Comparison of ENCODE assay signal across 7 cellular contexts in genomic region chr7:76598582-76599282, GRCh38. TPM values are rescaled to one million over a fixed set of nuclear protein-coding genes. Genes with fewer than 3 reads are reported as not detected.
A peak's percentile ranks its signal among the peaks of the same experiment; 100 is the strongest.
DNase-seq lines count a peak whose midpoint lies in the region; ATAC-seq and TF ChIP-seq lines count a peak whose summit lies in the region.
"Not testable (repeated sequence)": the region's sequence is repeated elsewhere in the genome, so short reads cannot be mapped to it uniquely, and the experiment has no call there.

No MANE protein-coding gene starts in this region.

- H3K27me3 ChIP-seq in HCT116 (ENCODE audit: insufficient read depth, low read length); ascending aorta: not testable (repeated sequence)

- not testable (repeated sequence) for H3K27me3 Mint-ChIP-seq in Calu3 (ENCODE audit: unreplicated experiment); activated T-cell treated with anti-CD3 and anti-CD28 coated beads, Interleukin-2, amount 50 U/mL, for 24 hours; natural killer cell treated with Interleukin-12 subunit alpha and Interleukin-12 subunit beta and Interleukin-15 and Interleukin-18, amount 100 ng/mL, for 72 hours

- TF ChIP-seq CTCF in Calu3 (IDR thresholded peaks at IDR 0.05; ENCODE audit: unreplicated experiment); HCT116 (IDR thresholded peaks at IDR 0.05 in 2 of 3, conservative IDR thresholded peaks at IDR 0.05 in 1 of 3; ENCODE audit: borderline replicate concordance in 1 of 3, insufficient read depth in 1 of 3, low read depth in 2 of 3, low read length in 2 of 3); ascending aorta (IDR thresholded peaks at IDR 0.05): not testable (repeated sequence)

- H3K27ac ChIP-seq in HCT116 (ENCODE audit: low read depth, low read length) (peak overlapping the region; percentile 44; the same call in 1 of the 2 replicates), ascending aorta (peak overlapping the region; percentile 27 to 72)

- not testable (repeated sequence) for H2AFZ ChIP-seq in HCT116 (ENCODE audit: low read depth, low read length, poor library complexity, severe bottlenecking)

- ATAC-seq in HCT116, result peak; percentile 29; the same call in 1 of the 2 replicates
- ATAC-seq in SK-N-SH treated with all-trans-retinoic acid at 6 μM for 48 hours, result peak; percentile 83
- ATAC-seq in natural killer cell treated with Interleukin-12 subunit alpha and Interleukin-12 subunit beta and Interleukin-15 and Interleukin-18, amount 100 ng/mL, for 72 hours, result not testable (repeated sequence)

- H3K36me3 Mint-ChIP-seq in Calu3 (ENCODE audit: insufficient read depth, unreplicated experiment); activated T-cell treated with anti-CD3 and anti-CD28 coated beads, Interleukin-2, amount 50 U/mL, for 24 hours (ENCODE audit: low read depth); natural killer cell treated with Interleukin-12 subunit alpha and Interleukin-12 subunit beta and Interleukin-15 and Interleukin-18, amount 100 ng/mL, for 72 hours: not testable (repeated sequence)

- H3K4me2 ChIP-seq in HCT116 (ENCODE audit: low read length), result peak overlapping the region; percentile 39

- H4K20me1 ChIP-seq in HCT116 (ENCODE audit: insufficient read depth), result not testable (repeated sequence)

- H3K4me1 ChIP-seq in HCT116 (ENCODE audit: control insufficient read depth in 1 of 2, insufficient read depth in 2 of 2, low read length in 2 of 2), result peaks cover 7 to 19% of the 10 kb centered on the region in 2 experiments; a peak in 3 of 4 replicates
- H3K4me1 ChIP-seq in ascending aorta, result not testable (repeated sequence)

- not testable (repeated sequence) for H3K9me3 Mint-ChIP-seq in Calu3 (ENCODE audit: low read depth, unreplicated experiment); activated T-cell treated with anti-CD3 and anti-CD28 coated beads, Interleukin-2, amount 50 U/mL, for 24 hours; natural killer cell treated with Interleukin-12 subunit alpha and Interleukin-12 subunit beta and Interleukin-15 and Interleukin-18, amount 100 ng/mL, for 72 hours

- not testable (repeated sequence) for H3K36me3 ChIP-seq in HCT116 (ENCODE audit: control insufficient read depth in 1 of 2, insufficient read depth in 2 of 2, low read length in 2 of 2); ascending aorta

- H3K27ac Mint-ChIP-seq in Calu3 (ENCODE audit: unreplicated experiment), result peak overlapping the region; percentile 53
- peak overlapping the region; percentile 34 for H3K27ac Mint-ChIP-seq in activated T-cell treated with anti-CD3 and anti-CD28 coated beads, Interleukin-2, amount 50 U/mL, for 24 hours
- peak overlapping the region; percentile 6 to 41 for H3K27ac Mint-ChIP-seq in natural killer cell treated with Interleukin-12 subunit alpha and Interleukin-12 subunit beta and Interleukin-15 and Interleukin-18, amount 100 ng/mL, for 72 hours

- H3K79me2 ChIP-seq in HCT116 (ENCODE audit: insufficient read depth, low read length), result not testable (repeated sequence)

- not testable (repeated sequence) for DNase-seq in Calu3; HCT116 (ENCODE audit: low read depth, low spot score); activated T-cell treated with anti-CD3 and anti-CD28 coated beads, Interleukin-2, amount 50 U/mL, for 24 hours; ascending aorta (ENCODE audit: low spot score in 2 of 2); natural killer cell treated with Interleukin-12 subunit alpha and Interleukin-12 subunit beta and Interleukin-15 and Interleukin-18, amount 100 ng/mL, for 72 hours (ENCODE audit: low spot score)
- DNase-seq in OCI-M1 (lab: John Stamatoyannopoulos, UW), result peak; percentile 31

- H3K4me3 ChIP-seq in HCT116 (replicated peaks in 1 of 2; ENCODE audit: low read depth in 1 of 2, low read length in 2 of 2); ascending aorta: not testable (repeated sequence)

- not testable (repeated sequence) for H3K9me2 ChIP-seq in HCT116 (ENCODE audit: insufficient read depth)

- H3K9me3 ChIP-seq in HCT116 (ENCODE audit: control insufficient read depth in 1 of 2, insufficient read depth in 1 of 2, low read depth in 1 of 2, low read length in 2 of 2); ascending aorta: not testable (repeated sequence)

- H3K4me1 Mint-ChIP-seq in Calu3 (ENCODE audit: low read depth, unreplicated experiment), result peaks cover 12% of the 10 kb centered on the region
- peaks cover 37% of the 10 kb centered on the region for H3K4me1 Mint-ChIP-seq in activated T-cell treated with anti-CD3 and anti-CD28 coated beads, Interleukin-2, amount 50 U/mL, for 24 hours (ENCODE audit: low read depth)
- H3K4me1 Mint-ChIP-seq in natural killer cell treated with Interleukin-12 subunit alpha and Interleukin-12 subunit beta and Interleukin-15 and Interleukin-18, amount 100 ng/mL, for 72 hours (ENCODE audit: low read depth in 2 of 2), result peaks cover 20 to 31% of the 10 kb centered on the region in 2 donors

- not testable (repeated sequence) for BruUV-seq in Calu3 (replicated peaks; lab: Mats Ljungman, UMichigan); HCT116 (replicated peaks; lab: Mats Ljungman, UMichigan)

- peak overlapping the region; percentile 15 for H3K4me3 Mint-ChIP-seq in Calu3 (ENCODE audit: low read depth, unreplicated experiment)
- not testable (repeated sequence) for H3K4me3 Mint-ChIP-seq in activated T-cell treated with anti-CD3 and anti-CD28 coated beads, Interleukin-2, amount 50 U/mL, for 24 hours; natural killer cell treated with Interleukin-12 subunit alpha and Interleukin-12 subunit beta and Interleukin-15 and Interleukin-18, amount 100 ng/mL, for 72 hours

- TF ChIP-seq POLR2A in HCT116 (IDR thresholded peaks at IDR 0.05; ENCODE audit: borderline replicate concordance, extremely low read depth, insufficient read depth, insufficient read length), result not testable (repeated sequence)

- POLR2A ChIA-PET in HCT116 (lab: Charles Lee), result not testable (repeated sequence)

- CTCF ChIA-PET in Calu3 (lab: Charles Lee); HCT116 (lab: Charles Lee): not testable (repeated sequence)

- TF ChIP-seq RAD21 in HCT116 (IDR thresholded peaks at IDR 0.05; ENCODE audit: low read depth), result not testable (repeated sequence)

- intact Hi-C loops in Calu3 (cut with micrococcal nuclease; ENCODE audit: unreplicated experiment); HCT116 (cut with micrococcal nuclease); ascending aorta (cut with DNase I): not testable (repeated sequence)

- not testable (repeated sequence) for H3K9ac ChIP-seq in HCT116 (ENCODE audit: low read length)

- RAD21 ChIA-PET in HCT116 (lab: Charles Lee; ENCODE audit: low non-redundant PET in 1 of 2, low total read pairs in 2 of 2, uncharacterized antibody in 2 of 2, unreplicated experiment in 2 of 2), result not testable (repeated sequence)

RNA-seq across cellular contexts. Expression of gene POMZP3, which starts 28.3 kb away (rescaled TPM):
- total RNA-seq in Calu3 (2022) (9.6 and 11.9 TPM in 2 replicates), HCT116 (2021; ENCODE audit: unreplicated experiment) (20.1 TPM), ascending aorta (9.8 TPM)
- polyA plus RNA-seq in HCT116 (2012), result 14.4 and 15.1 TPM in 2 replicates
- 10 to 100 TPM; 12.9 to 14.9 TPM for total RNA-seq in natural killer cell treated with Interleukin-12 subunit alpha and Interleukin-12 subunit beta and Interleukin-15 and Interleukin-18, amount 100 ng/mL, for 72 hours

RNA-seq across cellular contexts. Expression of gene SPDYE16, which starts 55.6 kb away (rescaled TPM):
- total RNA-seq in Calu3 (2022), result not detected in 2 replicates
- total RNA-seq in HCT116 (2021; ENCODE audit: unreplicated experiment), result not detected
- 0.12 and 0.15 TPM in 2 replicates for polyA plus RNA-seq in HCT116 (2012)
- total RNA-seq in ascending aorta, result not detected
- under 1 TPM; 0.36 to 0.76 TPM for total RNA-seq in natural killer cell treated with Interleukin-12 subunit alpha and Interleukin-12 subunit beta and Interleukin-15 and Interleukin-18, amount 100 ng/mL, for 72 hours
